Comparison of ENCODE assay signal across 10 cellular contexts in the genomic region with DNA sequence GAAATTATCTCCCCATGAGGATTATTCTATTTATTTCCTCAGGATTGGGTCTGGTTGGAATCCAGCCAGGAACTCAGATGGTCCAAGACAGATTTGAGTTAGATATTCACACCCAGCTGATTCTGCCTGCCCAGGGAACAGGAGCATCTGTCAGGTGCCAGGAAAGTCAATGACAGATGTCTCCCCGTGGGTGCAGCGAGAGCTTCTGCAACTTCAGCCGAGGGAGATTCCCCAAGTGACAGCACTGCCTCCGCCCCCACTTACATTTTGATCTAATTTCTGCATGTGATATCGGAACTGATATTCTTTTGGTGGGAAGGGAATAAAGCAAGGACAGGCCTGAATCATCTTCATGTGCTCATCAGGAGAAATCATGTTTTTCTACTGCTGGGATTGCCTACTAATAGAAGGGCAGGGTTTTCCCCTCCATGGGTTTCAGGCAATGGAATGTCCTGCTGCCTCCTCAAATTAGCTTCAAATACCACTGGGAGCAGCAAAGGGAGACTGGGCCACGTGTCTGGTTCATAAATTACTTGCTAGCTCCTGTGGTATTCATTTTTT. TPM values are rescaled to one million over a fixed set of nuclear protein-coding genes. Genes with fewer than 3 reads are reported as not detected.
DNase-seq lines count a peak whose midpoint lies in the region; ATAC-seq lines count a peak whose summit lies in the region.
"Had no signal": no experiment of that assay in that cellular context is flagged by ENCODE, and none has a peak within 500 bp of the region (broad histone marks: within the 10 kb centered on the region; RNA-seq: fewer than 3 reads in every experiment).

No MANE protein-coding gene starts in this region.

- no peak overlapping the region for H3K4me2 ChIP-seq in Karpas-422 (ENCODE audit: low read depth, low read length, poor library complexity, severe bottlenecking)

- H3K27ac ChIP-seq in Karpas-422 (ENCODE audit: low read length), result no peak overlapping the region

- no peak overlapping the region for H3K4me3 ChIP-seq in Karpas-422 (ENCODE audit: low read length)

- no peak overlapping the region for H3K9ac ChIP-seq in Karpas-422 (ENCODE audit: low read length)

- H3K9me2 ChIP-seq in Karpas-422 (replicated peaks; ENCODE audit: insufficient read depth, low read length), result no peaks in the 10 kb centered on the region

- no peak for ATAC-seq in HG03025 (IDR thresholded peaks at IDR 0.05; ENCODE audit: low FRiP score, unreplicated experiment)
- ATAC-seq in HG02970 (IDR thresholded peaks at IDR 0.05; ENCODE audit: low FRiP score, unreplicated experiment), result no peak

- H3K9me3 ChIP-seq in Karpas-422 (ENCODE audit: low read length), result no peaks in the 10 kb centered on the region

- DNase-seq in AG08396 (ENCODE audit: low spot score) (peak; percentile 57), Karpas-422 (peak; percentile 23), cerebellar cortex (ENCODE audit: low spot score) (peak; percentile 50), myocyte (ENCODE audit: low read depth) (peak; percentile 96), SKM-1 (lab: John Stamatoyannopoulos, UW; ENCODE audit: unreplicated experiment) (no peak), DMS53 treated with DMSO at 0.1 percent for 48 hours (lab: John Stamatoyannopoulos, UW; ENCODE audit: unreplicated experiment) (no peak)
- DNase-seq: activated T-cell treated with anti-CD3 and anti-CD28 coated beads, Interleukin-2, amount 50 U/mL, for 1 hour; COR-L47 had no signal

- no peaks in the 10 kb centered on the region for H3K79me2 ChIP-seq in Karpas-422 (ENCODE audit: low read length)

- H3K4me1 ChIP-seq in Karpas-422 (ENCODE audit: low read length), result no peaks in the 10 kb centered on the region

- no peak overlapping the region for H2AFZ ChIP-seq in Karpas-422 (ENCODE audit: low read length)

- no peaks in the 10 kb centered on the region for H3K36me3 ChIP-seq in Karpas-422 (ENCODE audit: insufficient read depth, low read length)

- H4K20me1 ChIP-seq in Karpas-422 (ENCODE audit: insufficient read depth, low read depth, low read length), result no peaks in the 10 kb centered on the region

- H3K27me3 ChIP-seq in Karpas-422 (ENCODE audit: low read length), result no peaks in the 10 kb centered on the region

RNA-seq across cellular contexts. Expression of a gene that starts 15.7 kb away (rescaled TPM):
- 23.7 and 34.9 TPM in 2 replicates for total RNA-seq in Karpas-422 (2014; rRNA removed; shearing (Covaris generic); ENCODE audit: low replicate concordance)
- total RNA-seq in myocyte, result 33.3 and 39.3 TPM in 2 replicates
- polyA plus RNA-seq in myocyte (2012), result 30.5 TPM

Comparison
In these comparisons a context has a peak if more than half of its experiments do, and no peak if none do; other contexts are left out.
1. DNase-seq: peak in AG08396 (single experiment), Karpas-422 (single experiment), cerebellar cortex (single experiment) and myocyte (single experiment); none in SKM-1 (single experiment) and DMS53 treated with DMSO at 0.1 percent for 48 hours (single experiment).